ENCODE assay signal across 31 cellular contexts in genomic region chrX:118551426-118551825, GRCh38.
"Had no signal": no experiment of that assay in that cellular context is flagged by ENCODE, and none has a peak within 500 bp of the region (broad histone marks: within the 10 kb centered on the region; RNA-seq: fewer than 3 reads in every experiment).

No MANE protein-coding gene starts in this region.

- H3K4me1 ChIP-seq: lower lobe of right lung, neural progenitor cell, parathyroid adenoma, psoas muscle, right atrium auricular region had no signal

- H3K27ac ChIP-seq: dorsolateral prefrontal cortex, esophagus muscularis mucosa, heart right ventricle, left lung, lower lobe of right lung, neural progenitor cell, parathyroid adenoma, psoas muscle, right atrium auricular region, stomach, suprapubic skin, tibial artery, upper lobe of right lung had no signal

- DNase-seq: activated CD4-positive, alpha-beta memory T cell treated with anti-CD3 and anti-CD28 coated beads, Interleukin-2, amount 10 ng/mL, durations not matched to agents 7 days and 5 days; activated CD4-positive, alpha-beta T cell treated with anti-CD3 and anti-CD28 coated beads for 1 hour; activated CD4-positive, alpha-beta T cell treated with anti-CD3 and anti-CD28 coated beads, Interleukin-2, amount 10 ng/mL, durations not matched to agents 7 days and 5 days; activated CD8-positive, alpha-beta memory T cell treated with anti-CD3 and anti-CD28 coated beads, Interleukin-2, amount 50 U/mL, for 48 hours; activated naive CD8-positive, alpha-beta T cell treated with anti-CD3 and anti-CD28 coated beads, Interleukin-2, amount 50 U/mL, for 24 hours; activated T-cell treated with anti-CD3 and anti-CD28 coated beads, Interleukin-2, amount 50 U/mL, for 4 hours; dorsolateral prefrontal cortex; effector memory CD4-positive, alpha-beta T cell; foreskin melanocyte; heart right ventricle; kidney glomerular epithelial cell; left lung; lower lobe of right lung; mesendoderm; natural killer cell; occipital lobe; psoas muscle; stimulated activated CD4-positive, alpha-beta T cell treated with anti-CD3 and anti-CD28 coated beads, Interleukin-1b, Interleukin-23, amount 100 ng/mL, for 48 hours; stimulated activated naive B cell treated with anti-CD40 and anti-IgM and Interleukin-4, amounts not matched to agents 10 μg/mL and 1 μg/mL and 100 μg/mL, for 72 hours; stomach; T-helper 17 cell; T1000; tibial artery; upper lobe of right lung had no signal

- H3K9ac ChIP-seq: neural progenitor cell, parathyroid adenoma had no signal

- H3K27me3 ChIP-seq: esophagus muscularis mucosa, heart right ventricle, left lung, neural progenitor cell, right atrium auricular region, stomach, suprapubic skin, tibial artery, upper lobe of right lung had no signal

- ATAC-seq: activated naive CD8-positive, alpha-beta T cell treated with anti-CD3 and anti-CD28 coated beads, Interleukin-2, amount 50 U/mL, for 24 hours; activated T-cell treated with anti-CD3 and anti-CD28 coated beads, Interleukin-2, amount 50 U/mL, for 4 hours; heart right ventricle; left lung; natural killer cell; psoas muscle; stimulated activated naive B cell treated with anti-CD40 and anti-IgM and Interleukin-4, amounts not matched to agents 10 μg/mL and 1 μg/mL and 100 μg/mL, for 72 hours; T-helper 17 cell; upper lobe of right lung; WTC11 had no signal

- H3K36me3 ChIP-seq: left lung, neural progenitor cell, right atrium auricular region, suprapubic skin, tibial artery, upper lobe of right lung had no signal

- H3K4me3 ChIP-seq: dorsolateral prefrontal cortex, esophagus muscularis mucosa, heart right ventricle, left lung, lower lobe of right lung, neural progenitor cell, psoas muscle, right atrium auricular region, smooth muscle cell, stomach, suprapubic skin, tibial artery, upper lobe of right lung had no signal

- H3K9me3 ChIP-seq: esophagus muscularis mucosa, heart right ventricle, left lung, lower lobe of right lung, psoas muscle, right atrium auricular region, stomach, suprapubic skin, tibial artery, upper lobe of right lung had no signal
